1 cellular context compared by ENCODE assay signal in genomic region chr14:69152944-69153847, GRCh38.
TF ChIP-seq lines count a peak whose summit lies in the region.

A gene with protein sequence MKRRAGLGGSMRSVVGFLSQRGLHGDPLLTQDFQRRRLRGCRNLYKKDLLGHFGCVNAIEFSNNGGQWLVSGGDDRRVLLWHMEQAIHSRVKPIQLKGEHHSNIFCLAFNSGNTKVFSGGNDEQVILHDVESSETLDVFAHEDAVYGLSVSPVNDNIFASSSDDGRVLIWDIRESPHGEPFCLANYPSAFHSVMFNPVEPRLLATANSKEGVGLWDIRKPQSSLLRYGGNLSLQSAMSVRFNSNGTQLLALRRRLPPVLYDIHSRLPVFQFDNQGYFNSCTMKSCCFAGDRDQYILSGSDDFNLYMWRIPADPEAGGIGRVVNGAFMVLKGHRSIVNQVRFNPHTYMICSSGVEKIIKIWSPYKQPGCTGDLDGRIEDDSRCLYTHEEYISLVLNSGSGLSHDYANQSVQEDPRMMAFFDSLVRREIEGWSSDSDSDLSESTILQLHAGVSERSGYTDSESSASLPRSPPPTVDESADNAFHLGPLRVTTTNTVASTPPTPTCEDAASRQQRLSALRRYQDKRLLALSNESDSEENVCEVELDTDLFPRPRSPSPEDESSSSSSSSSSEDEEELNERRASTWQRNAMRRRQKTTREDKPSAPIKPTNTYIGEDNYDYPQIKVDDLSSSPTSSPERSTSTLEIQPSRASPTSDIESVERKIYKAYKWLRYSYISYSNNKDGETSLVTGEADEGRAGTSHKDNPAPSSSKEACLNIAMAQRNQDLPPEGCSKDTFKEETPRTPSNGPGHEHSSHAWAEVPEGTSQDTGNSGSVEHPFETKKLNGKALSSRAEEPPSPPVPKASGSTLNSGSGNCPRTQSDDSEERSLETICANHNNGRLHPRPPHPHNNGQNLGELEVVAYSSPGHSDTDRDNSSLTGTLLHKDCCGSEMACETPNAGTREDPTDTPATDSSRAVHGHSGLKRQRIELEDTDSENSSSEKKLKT (minus strand): TSS chr14:69153119. CDS start chr14:69152978, 141 bp downstream.

TF ChIP-seq in HCT116, 20 proteins besides CTCF, POLR2A, EP300 and RAD21 (continued from another document):
- TF ChIP-seq ZBTB33 (IDR thresholded peaks at IDR 0.05; ENCODE audit: extremely low read depth, insufficient replicate concordance, low read length) (no peak), ELF1 (IDR thresholded peaks at IDR 0.05; ENCODE audit: borderline replicate concordance, low read depth) (peak; percentile 57), SP1 (IDR thresholded peaks at IDR 0.05; ENCODE audit: low read depth) (0 out of 2 replicates have a peak, but pooled peaks have one; percentile 36), ZFX (IDR thresholded peaks at IDR 0.05) (peak; percentile 76), TCF7L2 (IDR thresholded peaks at IDR 0.05; ENCODE audit: borderline replicate concordance, extremely low read depth, insufficient read depth, insufficient read length) (peak; percentile 67), ZNF274 (IDR thresholded peaks at IDR 0.05; ENCODE audit: low read depth, low read length) (no peak)
TF ChIP-seq in HCT116: peak in this region for 8.
